6 cellular contexts compared by ENCODE assay signal in genomic region chr2:200863655-200864205, GRCh38. TPM values are rescaled to one million over a fixed set of nuclear protein-coding genes. Genes with fewer than 3 reads are reported as not detected.
DNase-seq lines count a peak whose midpoint lies in the region; ATAC-seq and TF ChIP-seq lines count a peak whose summit lies in the region.

No MANE protein-coding gene starts in this region.

- H3K4me2 ChIP-seq in OCI-LY1 (ENCODE audit: low read length): peak overlapping the region; percentile 86
- peak overlapping the region; percentile 37 for H3K4me2 ChIP-seq in fibroblast of lung (ENCODE audit: extremely low read depth, insufficient read depth, low read length)

- DNase-seq in activated CD8-positive, alpha-beta memory T cell treated with anti-CD3 and anti-CD28 coated beads for 24 hours: peak; percentile 65
- no peak for DNase-seq in activated CD8-positive, alpha-beta memory T cell treated with anti-CD3 and anti-CD28 coated beads, Interleukin-2, amount 50 U/mL, for 48 hours
- peak; percentile 9 to 43 for DNase-seq in fibroblast of lung (ENCODE audit: low read depth in 2 of 2)
- DNase-seq in stimulated activated effector memory CD8-positive, alpha-beta T cell treated with anti-CD3 and anti-CD28 coated beads, Interleukin-12 subunit alpha, Interleukin-12 subunit beta, amount 100 ng/mL, for 72 hours (ENCODE audit: low spot score in 2 of 2): peak in 1 of 2 donors; percentile 74

- peaks cover 39% of the 10 kb centered on the region for H3K4me1 Mint-ChIP-seq in stimulated activated effector memory CD8-positive, alpha-beta T cell treated with anti-CD3 and anti-CD28 coated beads, Interleukin-12 subunit alpha, Interleukin-12 subunit beta, amount 100 ng/mL, for 72 hours

- H3K4me3 ChIP-seq in OCI-LY1 (ENCODE audit: low read depth, low read length, poor library complexity, severe bottlenecking) (peak overlapping the region; percentile 79), fibroblast of lung (replicated peaks in 1 of 4; ENCODE audit: control extremely low read depth in 1 of 4, insufficient read depth in 1 of 4, low read depth in 3 of 4, low read length in 4 of 4) (peak overlapping the region; percentile 93 to 100 (median 100))

- H3K36me3 Mint-ChIP-seq in stimulated activated effector memory CD8-positive, alpha-beta T cell treated with anti-CD3 and anti-CD28 coated beads, Interleukin-12 subunit alpha, Interleukin-12 subunit beta, amount 100 ng/mL, for 72 hours: peaks cover 65% of the 10 kb centered on the region

- peak overlapping the region; percentile 86 for H3K4me3 Mint-ChIP-seq in stimulated activated effector memory CD8-positive, alpha-beta T cell treated with anti-CD3 and anti-CD28 coated beads, Interleukin-12 subunit alpha, Interleukin-12 subunit beta, amount 100 ng/mL, for 72 hours

- no peaks in the 10 kb centered on the region for H3K9me2 ChIP-seq in OCI-LY1 (ENCODE audit: low read depth, low read length)

- peaks cover 25% of the 10 kb centered on the region for H3K4me1 ChIP-seq in OCI-LY1 (ENCODE audit: insufficient read depth, low read length, severe bottlenecking)
- peaks cover 8% of the 10 kb centered on the region for H3K4me1 ChIP-seq in fibroblast of lung (ENCODE audit: control insufficient read depth, extremely low read depth, insufficient read depth, low read length)

- peak overlapping the region; percentile 96 for H3K9ac ChIP-seq in OCI-LY1 (ENCODE audit: low read length)
- peak overlapping the region; percentile 100 for H3K9ac ChIP-seq in fibroblast of lung (ENCODE audit: insufficient read depth, low read length)

- peaks cover 48% of the 10 kb centered on the region for H3K36me3 ChIP-seq in OCI-LY1 (ENCODE audit: insufficient read depth, low read length)
- peaks cover 7% of the 10 kb centered on the region for H3K36me3 ChIP-seq in fibroblast of lung (ENCODE audit: control insufficient read depth, insufficient read depth, low read length)

- H3K27ac ChIP-seq in OCI-LY1 (ENCODE audit: low read depth, low read length, poor library complexity, severe bottlenecking): peak overlapping the region; percentile 84
- peak overlapping the region; percentile 100 for H3K27ac ChIP-seq in fibroblast of lung (ENCODE audit: insufficient read depth, low read length)

- ATAC-seq in stimulated activated effector memory CD8-positive, alpha-beta T cell treated with anti-CD3 and anti-CD28 coated beads, Interleukin-12 subunit alpha, Interleukin-12 subunit beta, amount 100 ng/mL, for 72 hours: peak; percentile 0
- no peak for ATAC-seq in HG03139 (IDR thresholded peaks at IDR 0.05; ENCODE audit: unreplicated experiment)

- H3K79me2 ChIP-seq in OCI-LY1 (ENCODE audit: insufficient read depth, low read length): peaks cover 53% of the 10 kb centered on the region
- H3K79me2 ChIP-seq in fibroblast of lung (ENCODE audit: control insufficient read depth, insufficient read depth, low read length): peaks cover 57% of the 10 kb centered on the region

- no peaks in the 10 kb centered on the region for H3K27me3 ChIP-seq in OCI-LY1 (ENCODE audit: insufficient read depth, low read length)
- H3K27me3 ChIP-seq in fibroblast of lung (ENCODE audit: control insufficient read depth, insufficient read depth, low read length): no peaks in the 10 kb centered on the region

- 0 out of 2 replicates have a peak, but pooled peaks cover 3% of the 10 kb centered on the region for H3F3A ChIP-seq in OCI-LY1 (ENCODE audit: insufficient read depth, low read length)

- peak overlapping the region; percentile 98 for H3K27ac Mint-ChIP-seq in stimulated activated effector memory CD8-positive, alpha-beta T cell treated with anti-CD3 and anti-CD28 coated beads, Interleukin-12 subunit alpha, Interleukin-12 subunit beta, amount 100 ng/mL, for 72 hours

- H4K20me1 ChIP-seq in OCI-LY1 (ENCODE audit: insufficient read depth, low read length) (peaks cover 3% of the 10 kb centered on the region; the same call in 1 of the 2 replicates), fibroblast of lung (ENCODE audit: control insufficient read depth, extremely low read depth, insufficient read depth, low read length) (peaks cover 11% of the 10 kb centered on the region)

- no peak overlapping the region for H2AFZ ChIP-seq in OCI-LY1 (ENCODE audit: low read length)
- no peak overlapping the region for H2AFZ ChIP-seq in fibroblast of lung (ENCODE audit: low read length)

- H3K9me3 ChIP-seq in OCI-LY1 (ENCODE audit: low read length) (no peaks in the 10 kb centered on the region), fibroblast of lung (ENCODE audit: control insufficient read depth, insufficient read depth, low read depth, low read length) (no peaks in the 10 kb centered on the region)

- TF ChIP-seq CTCF in OCI-LY1 (IDR thresholded peaks at IDR 0.05; ENCODE audit: low read length) (no peak), fibroblast of lung (conservative IDR thresholded peaks at IDR 0.05 in 1 of 2, IDR thresholded peaks at IDR 0.05 in 1 of 2; ENCODE audit: low read depth in 1 of 2, low read length in 2 of 2) (no peak)

- H3K9me3 Mint-ChIP-seq in stimulated activated effector memory CD8-positive, alpha-beta T cell treated with anti-CD3 and anti-CD28 coated beads, Interleukin-12 subunit alpha, Interleukin-12 subunit beta, amount 100 ng/mL, for 72 hours: no peaks in the 10 kb centered on the region

RNA-seq across cellular contexts. Expression of gene CLK1, which starts 0.7 kb away (rescaled TPM):
- total RNA-seq in fibroblast of lung: 68.5 and 76.8 TPM in 2 replicates
- polyA plus RNA-seq in fibroblast of lung: 44.1 and 104 TPM in 2 replicates
- 21.9 and 50.5 TPM in 2 replicates for polyA plus RNA-seq in fibroblast of lung (2012)
- polyA minus RNA-seq in fibroblast of lung (ENCODE audit: low replicate concordance): 2.6 and 3.7 TPM in 2 replicates

RNA-seq across cellular contexts. Expression of gene PPIL3, which starts 25.1 kb away (rescaled TPM):
- total RNA-seq in fibroblast of lung: 66.9 and 76.8 TPM in 2 replicates
- polyA plus RNA-seq in fibroblast of lung: 28.2 and 58.9 TPM in 2 replicates
- polyA plus RNA-seq in fibroblast of lung (2012): 17.0 and 39.8 TPM in 2 replicates
- polyA minus RNA-seq in fibroblast of lung (ENCODE audit: low replicate concordance): 1.1 and 5.6 TPM in 2 replicates

RNA-seq across cellular contexts. Expression of gene NIF3L1, which starts 25.4 kb away (rescaled TPM):
- total RNA-seq in fibroblast of lung: 21.0 and 23.6 TPM in 2 replicates
- polyA plus RNA-seq in fibroblast of lung: 40.7 and 45.5 TPM in 2 replicates
- 15.9 and 19.9 TPM in 2 replicates for polyA plus RNA-seq in fibroblast of lung (2012)
- 6.1 and 15.0 TPM in 2 replicates for polyA minus RNA-seq in fibroblast of lung (ENCODE audit: low replicate concordance)

RNA-seq across cellular contexts. Expression of gene BZW1, which starts 52.0 kb away (rescaled TPM):
- total RNA-seq in fibroblast of lung: 425 and 429 TPM in 2 replicates
- polyA plus RNA-seq in fibroblast of lung: 296 and 325 TPM in 2 replicates
- polyA plus RNA-seq in fibroblast of lung (2012): 318 and 372 TPM in 2 replicates
- 154 and 241 TPM in 2 replicates for polyA minus RNA-seq in fibroblast of lung (ENCODE audit: low replicate concordance)
